In the genomic region with DNA sequence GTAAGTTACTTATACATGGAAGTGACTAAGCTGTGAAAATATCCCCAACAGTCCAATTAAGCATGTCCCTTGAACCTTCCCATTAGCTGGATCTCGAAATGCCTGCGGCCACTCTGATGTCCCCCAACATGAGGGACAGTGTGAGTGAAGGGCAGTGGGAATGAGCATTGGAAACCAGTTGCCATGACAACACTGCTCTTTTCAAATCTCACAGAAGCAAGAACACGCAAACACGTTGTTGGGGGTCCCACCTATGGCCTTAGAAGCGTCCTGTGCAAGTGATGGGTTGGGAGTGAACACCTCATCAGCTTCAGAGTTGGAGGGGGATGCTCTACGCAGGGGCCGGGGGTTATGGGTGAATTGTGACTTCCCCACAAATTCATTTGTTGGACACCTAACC, we compare ENCODE assay signal across 16 cellular contexts.
DNase-seq lines count a peak whose midpoint lies in the region; ATAC-seq, FAIRE-seq and TF ChIP-seq lines count a peak whose summit lies in the region.
"Had no signal": no experiment of that assay in that cellular context is flagged by ENCODE, and none has a peak within 500 bp of the region (broad histone marks: within the 10 kb centered on the region; RNA-seq: fewer than 3 reads in every experiment).

No MANE protein-coding gene starts in this region.

- H3K27ac ChIP-seq in HepG2 (ENCODE audit: extremely low read length, insufficient read depth, low read length) = no peak overlapping the region
- no peak overlapping the region for H3K27ac ChIP-seq in right lobe of liver
- no peak overlapping the region for H3K27ac ChIP-seq in endothelial cell of umbilical vein (ENCODE audit: insufficient read depth, low read depth, low read length)
- H3K27ac ChIP-seq: BLaER1 treated with 17β-estradiol and CSF1 and Interleukin-3, amounts not matched to agents 10 nM and 100 nM had no signal

- H3K9me3 Mint-ChIP-seq in nephron = no peaks in the 10 kb centered on the region
- H3K9me3 Mint-ChIP-seq: CD8-positive, alpha-beta memory T cell; HFFc6 had no signal

- H3K27me3 ChIP-seq in HepG2 (ENCODE audit: control insufficient read depth in 1 of 2, insufficient read depth in 2 of 2, low read length in 2 of 2) = peaks cover 1 to 12% of the 10 kb centered on the region in 2 experiments; a peak in 2 of 5 replicates
- H3K27me3 ChIP-seq in right lobe of liver = no peaks in the 10 kb centered on the region
- no peaks in the 10 kb centered on the region for H3K27me3 ChIP-seq in endothelial cell of umbilical vein (ENCODE audit: control insufficient read depth in 2 of 2, insufficient read depth in 2 of 2, low read length in 2 of 2)
- H3K27me3 ChIP-seq: BLaER1 treated with 17β-estradiol and CSF1 and Interleukin-3, amounts not matched to agents 10 nM and 100 nM had no signal

- H3K4me1 ChIP-seq in HepG2 (ENCODE audit: insufficient read depth, low read length) (no peaks in the 10 kb centered on the region), right lobe of liver (no peaks in the 10 kb centered on the region), endothelial cell of umbilical vein (ENCODE audit: control insufficient read depth, extremely low read depth, insufficient read depth, low read length) (no peaks in the 10 kb centered on the region)

- no peak overlapping the region for H3K4me2 ChIP-seq in HepG2 (ENCODE audit: low read depth, low read length)
- no peak overlapping the region for H3K4me2 ChIP-seq in endothelial cell of umbilical vein (ENCODE audit: insufficient read depth, low read length)
- H3K4me2 ChIP-seq: BLaER1 treated with 17β-estradiol and CSF1 and Interleukin-3, amounts not matched to agents 10 nM and 100 nM; GM23338 had no signal

- no peak for TF ChIP-seq RAD21 in HepG2 (CRISPR knock-in tag; IDR thresholded peaks at IDR 0.05)

- H4K20me1 ChIP-seq in HepG2 (ENCODE audit: insufficient read depth, low read length) (no peaks in the 10 kb centered on the region), endothelial cell of umbilical vein (replicated peaks; ENCODE audit: control insufficient read depth, extremely low read depth, insufficient read depth, low read length) (no peaks in the 10 kb centered on the region)
- H4K20me1 ChIP-seq: BLaER1 treated with 17β-estradiol and CSF1 and Interleukin-3, amounts not matched to agents 10 nM and 100 nM had no signal

- H3K4me1 Mint-ChIP-seq in nephron = peaks cover 64% of the 10 kb centered on the region
- H3K4me1 Mint-ChIP-seq: B cell; CD8-positive, alpha-beta memory T cell had no signal

- TF ChIP-seq EP300 in HepG2 (IDR thresholded peaks at IDR 0.05; ENCODE audit: low read depth in 2 of 2, low read length in 2 of 2) (no peak), HepG2 (CRISPR knock-in tag; IDR thresholded peaks at IDR 0.05; ENCODE audit: borderline replicate concordance) (no peak)

- TF ChIP-seq CTCF in HepG2 (CRISPR knock-in tag; IDR thresholded peaks at IDR 0.05) = no peak
- TF ChIP-seq CTCF in right lobe of liver (IDR thresholded peaks at IDR 0.05) = no peak
- no peak for TF ChIP-seq CTCF in endothelial cell of umbilical vein (IDR thresholded peaks at IDR 0.05; ENCODE audit: extremely low read depth in 1 of 2, insufficient read depth in 1 of 2, low read depth in 1 of 2, low read length in 2 of 2)
- TF ChIP-seq CTCF in nephron (IDR thresholded peaks at IDR 0.05; ENCODE audit: unreplicated experiment in 3 of 3) = no peak

- FAIRE-seq in HepG2 (lab: Jason Lieb, UNC) = no peak
- peak; percentile 57 for FAIRE-seq in endothelial cell of umbilical vein (lab: Jason Lieb, UNC)
- FAIRE-seq: GM12878 had no signal

- peaks cover 3% of the 10 kb centered on the region for H3K27me3 Mint-ChIP-seq in nephron (ENCODE audit: low read depth)

- dilution Hi-C loops in endothelial cell of umbilical vein (cut with MboI; ENCODE audit: extremely low pct_ligation_motif_present, low sequenced_read_pairs) = no loop called here

- CTCF ChIA-PET in HepG2 (lab: Yijun Ruan, JAX; ENCODE audit: low intra/inter-chr PET ratio, low total read pairs) = interaction anchor here (1.6 to 3.0 kb wide), 2 partner anchors 80 to 147 kb away, joined by 14 to 32 read pairs; no protein-coding TSS in a partner anchor
- CTCF ChIA-PET in endothelial cell of umbilical vein (lab: Charles Lee) = interaction anchor here (1.5 kb wide), 1 partner anchor 77 kb away, joined by 3 read pairs; no protein-coding TSS in a partner anchor

- in situ Hi-C loops in HepG2 (cut with HindIII; ENCODE audit: extremely low pct_ligation_motif_present, low pct_unique_long_range_greater_than_20kb) = no loop called here

- BruUV-seq in HepG2 (replicated peaks; lab: Mats Ljungman, UMichigan) = no TSS peak
- no TSS peak for BruUV-seq in endothelial cell of umbilical vein (replicated peaks; lab: Mats Ljungman, UMichigan)

- H3K9me1 ChIP-seq in endothelial cell of umbilical vein (replicated peaks; ENCODE audit: control insufficient read depth, extremely low read depth, insufficient read depth, low read length) = no peaks in the 10 kb centered on the region

- H3K4me3 ChIP-seq in HepG2 (replicated peaks in 1 of 3; ENCODE audit: insufficient read depth in 1 of 3, low read depth in 2 of 3, low read length in 3 of 3) = no peak overlapping the region
- no peak overlapping the region for H3K4me3 ChIP-seq in right lobe of liver
- no peak overlapping the region for H3K4me3 ChIP-seq in endothelial cell of umbilical vein (replicated peaks in 1 of 3; ENCODE audit: insufficient read depth in 1 of 3, low read depth in 1 of 3, low read length in 3 of 3)
- H3K4me3 ChIP-seq: BLaER1 treated with 17β-estradiol and CSF1 and Interleukin-3, amounts not matched to agents 10 nM and 100 nM; GM12878; GM23338 had no signal

- intact Hi-C loops in HepG2 (cut with micrococcal nuclease; ENCODE audit: unreplicated experiment) (loop anchor here (1.0 kb wide), 2 partner anchors 68 to 81 kb away; no protein-coding TSS in a partner anchor), right lobe of liver (cut with DNase I) (no loop called here), endothelial cell of umbilical vein (cut with micrococcal nuclease) (loop anchor here (1.0 to 2.0 kb wide), 2 partner anchors 80 to 147 kb away; no protein-coding TSS in a partner anchor)

- no peak for DNase-seq in HepG2 (ENCODE audit: low spot score)
- DNase-seq in right lobe of liver = no peak
- DNase-seq in endothelial cell of umbilical vein (ENCODE audit: low read depth, low spot score) = no peak
- DNase-seq in activated T-cell treated with anti-CD3 and anti-CD28 coated beads, Interleukin-2, amount 50 U/mL, for 1 hour = no peak
- no peak for DNase-seq in NCI-H2196 treated with DMSO at 0.1 percent for 48 hours (lab: John Stamatoyannopoulos, UW; ENCODE audit: unreplicated experiment)
- DNase-seq in pons (ENCODE audit: low spot score) = no peak
- DNase-seq: CD8-positive, alpha-beta memory T cell; COR-L47; DMS 273 treated with DMSO at 0.1 percent for 48 hours; DMS53; HFFc6 had no signal

- H3K36me3 Mint-ChIP-seq in nephron (ENCODE audit: low read depth) = no peaks in the 10 kb centered on the region
- H3K36me3 Mint-ChIP-seq: CD8-positive, alpha-beta memory T cell had no signal

- H3K36me3 ChIP-seq in HepG2 (replicated peaks in 1 of 2; ENCODE audit: control insufficient read depth in 1 of 2, insufficient read depth in 2 of 2, low read length in 2 of 2) (no peaks in the 10 kb centered on the region), right lobe of liver (no peaks in the 10 kb centered on the region), endothelial cell of umbilical vein (ENCODE audit: control insufficient read depth in 2 of 2, extremely low read depth in 1 of 2, insufficient read depth in 2 of 2, low read length in 2 of 2) (no peaks in the 10 kb centered on the region)
- H3K36me3 ChIP-seq: BLaER1 treated with 17β-estradiol and CSF1 and Interleukin-3, amounts not matched to agents 10 nM and 100 nM had no signal

- no peak overlapping the region for H3K9ac ChIP-seq in HepG2 (ENCODE audit: insufficient read depth, low read depth, low read length)
- no peak overlapping the region for H3K9ac ChIP-seq in endothelial cell of umbilical vein (replicated peaks; ENCODE audit: extremely low read depth, insufficient read depth, low read length)
- H3K9ac ChIP-seq: BLaER1 treated with 17β-estradiol and CSF1 and Interleukin-3, amounts not matched to agents 10 nM and 100 nM had no signal

- POLR2A ChIA-PET in HepG2 (lab: Yijun Ruan, JAX) (no interaction called here), endothelial cell of umbilical vein (lab: Charles Lee) (no interaction called here)

- no peak for ATAC-seq in HepG2
- ATAC-seq in right lobe of liver = no peak
- ATAC-seq: GM12878 had no signal

- H3K4me3 Mint-ChIP-seq in nephron = no peak overlapping the region
- H3K4me3 Mint-ChIP-seq: B cell; CD8-positive, alpha-beta memory T cell; GM23338; HFFc6 had no signal

- H3K27ac Mint-ChIP-seq in nephron = peak overlapping the region; percentile 29 to 86 (median 29)
- H3K27ac Mint-ChIP-seq: B cell; CD8-positive, alpha-beta memory T cell; GM23338; HFFc6 had no signal

- H3K9me3 ChIP-seq in HepG2 (ENCODE audit: low read length) = peaks cover 4% of the 10 kb centered on the region; the same call in 1 of the 2 replicates
- peaks cover 0 to 3% (median 0%) of the 10 kb centered on the region in 4 donors for H3K9me3 ChIP-seq in right lobe of liver
- no peaks in the 10 kb centered on the region for H3K9me3 ChIP-seq in endothelial cell of umbilical vein (replicated peaks; ENCODE audit: control insufficient read depth, insufficient read depth, low read length)
- H3K9me3 ChIP-seq: BLaER1 treated with 17β-estradiol and CSF1 and Interleukin-3, amounts not matched to agents 10 nM and 100 nM had no signal

- 52% methylated on average over 7 of the region's 7 CpGs for WGBS in HepG2 (ENCODE audit: low lambda C conversion rate)
- WGBS in right lobe of liver (ENCODE audit: insufficient coverage, low coverage, low lambda C conversion rate, missing lambda C conversion rate) = 84% methylated on average over 7 of the region's 7 CpGs

- H3K79me2 ChIP-seq in HepG2 (ENCODE audit: insufficient read depth, low read length) (no peaks in the 10 kb centered on the region), endothelial cell of umbilical vein (ENCODE audit: control insufficient read depth, insufficient read depth, low read length) (no peaks in the 10 kb centered on the region)

- H2AFZ ChIP-seq in HepG2 (ENCODE audit: low read length) (no peak overlapping the region), endothelial cell of umbilical vein (ENCODE audit: low read depth, low read length) (no peak overlapping the region)
- H2AFZ ChIP-seq: GM23338 had no signal

- TF ChIP-seq POLR2A in HepG2 (IDR thresholded peaks at IDR 0.05; ENCODE audit: insufficient read depth in 1 of 2, low read depth in 2 of 2, low read length in 2 of 2) (no peak), right lobe of liver (IDR thresholded peaks at IDR 0.05) (no peak), endothelial cell of umbilical vein (IDR thresholded peaks at IDR 0.05; ENCODE audit: low read depth, low read length) (no peak)

TF ChIP-seq in HepG2, 621 proteins besides CTCF, POLR2A, EP300 and RAD21:
- TF ChIP-seq RFX1 (IDR thresholded peaks at IDR 0.05) (peak; percentile 52; the same call in 1 of the 2 replicates), TSC22D2 (CRISPR knock-in tag; IDR thresholded peaks at IDR 0.05; ENCODE audit: borderline replicate concordance) (no peak)
TF ChIP-seq in HepG2: peak in this region for 1.

TF ChIP-seq in endothelial cell of umbilical vein, 7 proteins besides CTCF, POLR2A, EP300 and RAD21 (continues in another document):
- no peak for TF ChIP-seq POLR2AphosphoS5 (IDR thresholded peaks at IDR 0.05; ENCODE audit: insufficient read depth, low read depth, low read length)
- no peak for TF ChIP-seq MYC (IDR thresholded peaks at IDR 0.05; ENCODE audit: low read depth, low read length)

Comparison
In these comparisons a context has a peak if more than half of its experiments do, and no peak if none do; other contexts are left out.
1. intact Hi-C loops: an anchor here in HepG2 (1.0 kb wide) and endothelial cell of umbilical vein (1.0 to 2.0 kb wide); none called in right lobe of liver.